In genomic region chr4:88814043-88814617, GRCh38 we compare ENCODE assay signal across 22 cellular contexts.
DNase-seq lines count a peak whose midpoint lies in the region; FAIRE-seq and TF ChIP-seq lines count a peak whose summit lies in the region.
"Had no signal": no experiment of that assay in that cellular context is flagged by ENCODE, and none has a peak within 500 bp of the region (broad histone marks: within the 10 kb centered on the region; RNA-seq: fewer than 3 reads in every experiment).

No MANE protein-coding gene starts in this region.

- H3K27me3 Mint-ChIP-seq in activated CD4-positive, alpha-beta T cell treated with anti-CD3 and anti-CD28 coated beads, Interleukin-2, amount 10 ng/mL, durations not matched to agents 24 days and 14 days, result peaks cover 10% of the 10 kb centered on the region
- peaks cover 16% of the 10 kb centered on the region for H3K27me3 Mint-ChIP-seq in activated CD4-positive, alpha-beta T cell treated with anti-CD3 and anti-CD28 coated beads, Interleukin-2, amount 10 ng/mL, durations not matched to agents 7 days and 5 days
- no peaks in the 10 kb centered on the region for H3K27me3 Mint-ChIP-seq in type B pancreatic cell
- H3K27me3 Mint-ChIP-seq: activated naive CD8-positive, alpha-beta T cell treated with anti-CD3 and anti-CD28 coated beads, Interleukin-2, amount 50 U/mL, for 24 hours; natural killer cell treated with Interleukin-12 subunit alpha and Interleukin-12 subunit beta and Interleukin-15 and Interleukin-18, amount 100 ng/mL, for 72 hours had no signal

- H3K9me3 Mint-ChIP-seq in activated CD4-positive, alpha-beta T cell treated with anti-CD3 and anti-CD28 coated beads, Interleukin-2, amount 10 ng/mL, durations not matched to agents 24 days and 14 days, result no peaks in the 10 kb centered on the region
- no peaks in the 10 kb centered on the region for H3K9me3 Mint-ChIP-seq in activated CD4-positive, alpha-beta T cell treated with anti-CD3 and anti-CD28 coated beads, Interleukin-2, amount 10 ng/mL, durations not matched to agents 7 days and 5 days
- no peaks in the 10 kb centered on the region for H3K9me3 Mint-ChIP-seq in type B pancreatic cell
- H3K9me3 Mint-ChIP-seq: activated B cell treated with CpG ODN at 0.5 μM for 24 hours; activated naive CD8-positive, alpha-beta T cell treated with anti-CD3 and anti-CD28 coated beads, Interleukin-2, amount 50 U/mL, for 24 hours; natural killer cell treated with Interleukin-12 subunit alpha and Interleukin-12 subunit beta and Interleukin-15 and Interleukin-18, amount 100 ng/mL, for 72 hours; stimulated activated effector memory CD8-positive, alpha-beta T cell treated with anti-CD3 and anti-CD28 coated beads, Interleukin-12 subunit alpha, Interleukin-12 subunit beta, amount 100 ng/mL, for 72 hours had no signal

- H3K9ac ChIP-seq in kidney (ENCODE audit: low read length in 2 of 2), result no peak overlapping the region

- H3K36me3 ChIP-seq in OCI-LY7 (ENCODE audit: insufficient read depth, low read length), result no peaks in the 10 kb centered on the region
- no peaks in the 10 kb centered on the region for H3K36me3 ChIP-seq in kidney (ENCODE audit: control insufficient read depth in 1 of 2, insufficient read depth in 2 of 2, low read length in 2 of 2)
- H3K36me3 ChIP-seq: breast epithelium, esophagus muscularis mucosa, tibial nerve had no signal

- H3K27ac ChIP-seq in OCI-LY7 (ENCODE audit: low read depth, low read length, poor library complexity, severe bottlenecking) (no peak overlapping the region), kidney (ENCODE audit: low read depth in 2 of 2, low read length in 2 of 2) (no peak overlapping the region)
- H3K27ac ChIP-seq: breast epithelium, C4-2B, dorsolateral prefrontal cortex, esophagus muscularis mucosa, HL-60, psoas muscle, tibial nerve had no signal

- BruUV-seq in OCI-LY7 (replicated peaks; lab: Mats Ljungman, UMichigan), result no TSS peak

- CTCF ChIA-PET in activated CD4-positive, alpha-beta T cell treated with anti-CD3 and anti-CD28 coated beads, Interleukin-2, amount 10 ng/mL, durations not matched to agents 7 days and 5 days (lab: Charles Lee), result no interaction called here
- CTCF ChIA-PET in OCI-LY7 (lab: Charles Lee; ENCODE audit: unreplicated experiment), result no interaction called here

- no peaks in the 10 kb centered on the region for H3K9me2 ChIP-seq in OCI-LY7 (ENCODE audit: insufficient read depth, low read length)

- H3K4me3 ChIP-seq in OCI-LY7 (ENCODE audit: low read depth, low read length, poor library complexity, severe bottlenecking), result no peak overlapping the region
- H3K4me3 ChIP-seq in kidney (ENCODE audit: low read length in 2 of 2), result no peak overlapping the region
- H3K4me3 ChIP-seq: breast epithelium, dorsolateral prefrontal cortex, esophagus muscularis mucosa, psoas muscle, tibial nerve had no signal

- no peak overlapping the region for H3K4me2 ChIP-seq in OCI-LY7 (ENCODE audit: low read length)

- peak; percentile 43 for DNase-seq in activated CD4-positive, alpha-beta T cell treated with anti-CD3 and anti-CD28 coated beads, Interleukin-2, amount 10 ng/mL, durations not matched to agents 24 days and 14 days
- DNase-seq in activated CD4-positive, alpha-beta T cell treated with anti-CD3 and anti-CD28 coated beads, Interleukin-2, amount 10 ng/mL, durations not matched to agents 7 days and 5 days, result no peak
- no peak for DNase-seq in OCI-LY7 (ENCODE audit: low spot score)
- DNase-seq in kidney, result no peak
- DNase-seq in type B pancreatic cell (ENCODE audit: extremely low spot score, unreplicated experiment), result no peak
- DNase-seq in T-helper 9 cell, result no peak
- no peak for DNase-seq in T-helper 1 cell
- DNase-seq in stimulated activated CD8-positive, alpha-beta memory T cell treated with anti-CD3 and anti-CD28 coated beads, Interleukin-4, amount 100 ng/mL, for 48 hours, result no peak
- DNase-seq: activated B cell treated with CpG ODN at 0.5 μM for 24 hours; activated naive CD8-positive, alpha-beta T cell treated with anti-CD3 and anti-CD28 coated beads, Interleukin-2, amount 50 U/mL, for 24 hours; dorsolateral prefrontal cortex; mesenchymal stem cell; NCI-H1105 treated with DMSO at 0.1 percent for 48 hours; NCI-H226; psoas muscle had no signal

- peaks cover 17% of the 10 kb centered on the region for H3K36me3 Mint-ChIP-seq in activated CD4-positive, alpha-beta T cell treated with anti-CD3 and anti-CD28 coated beads, Interleukin-2, amount 10 ng/mL, durations not matched to agents 24 days and 14 days (ENCODE audit: low read depth)
- no peaks in the 10 kb centered on the region for H3K36me3 Mint-ChIP-seq in activated CD4-positive, alpha-beta T cell treated with anti-CD3 and anti-CD28 coated beads, Interleukin-2, amount 10 ng/mL, durations not matched to agents 7 days and 5 days (ENCODE audit: low read depth)
- peaks cover 4% of the 10 kb centered on the region for H3K36me3 Mint-ChIP-seq in type B pancreatic cell
- H3K36me3 Mint-ChIP-seq: natural killer cell treated with Interleukin-12 subunit alpha and Interleukin-12 subunit beta and Interleukin-15 and Interleukin-18, amount 100 ng/mL, for 72 hours; stimulated activated effector memory CD8-positive, alpha-beta T cell treated with anti-CD3 and anti-CD28 coated beads, Interleukin-12 subunit alpha, Interleukin-12 subunit beta, amount 100 ng/mL, for 72 hours had no signal

- H3K4me1 ChIP-seq in OCI-LY7 (ENCODE audit: insufficient read depth, low read length, poor library complexity, severe bottlenecking) (no peaks in the 10 kb centered on the region), kidney (ENCODE audit: control insufficient read depth in 1 of 2, insufficient read depth in 1 of 2, low read depth in 1 of 2, low read length in 2 of 2) (peaks cover 0 to 5% of the 10 kb centered on the region in 2 donors)

- H4K20me1 ChIP-seq in OCI-LY7 (ENCODE audit: insufficient read depth, low read length), result no peaks in the 10 kb centered on the region

- POLR2A ChIA-PET in activated CD4-positive, alpha-beta T cell treated with anti-CD3 and anti-CD28 coated beads, Interleukin-2, amount 10 ng/mL, durations not matched to agents 7 days and 5 days (lab: Charles Lee), result no interaction called here
- POLR2A ChIA-PET in OCI-LY7 (lab: Charles Lee), result no interaction called here

- no peaks in the 10 kb centered on the region for H3K79me2 ChIP-seq in OCI-LY7 (ENCODE audit: insufficient read depth, low read depth, low read length)

- intact Hi-C loops in activated CD4-positive, alpha-beta T cell treated with anti-CD3 and anti-CD28 coated beads, Interleukin-2, amount 10 ng/mL, durations not matched to agents 24 days and 14 days (cut with micrococcal nuclease), result no loop called here
- intact Hi-C loops in OCI-LY7 (cut with micrococcal nuclease; ENCODE audit: unreplicated experiment) (no loop called here), kidney (cut with DNase I) (no loop called here)

- H3K9me3 ChIP-seq in OCI-LY7 (ENCODE audit: low read length), result no peaks in the 10 kb centered on the region
- no peaks in the 10 kb centered on the region for H3K9me3 ChIP-seq in kidney (ENCODE audit: control insufficient read depth in 1 of 2, low read length in 2 of 2)
- H3K9me3 ChIP-seq: breast epithelium, esophagus muscularis mucosa, psoas muscle, tibial nerve had no signal

- H3K4me3 Mint-ChIP-seq in activated CD4-positive, alpha-beta T cell treated with anti-CD3 and anti-CD28 coated beads, Interleukin-2, amount 10 ng/mL, durations not matched to agents 24 days and 14 days, result no peak overlapping the region
- H3K4me3 Mint-ChIP-seq in activated CD4-positive, alpha-beta T cell treated with anti-CD3 and anti-CD28 coated beads, Interleukin-2, amount 10 ng/mL, durations not matched to agents 7 days and 5 days, result no peak overlapping the region
- H3K4me3 Mint-ChIP-seq in type B pancreatic cell, result peak overlapping the region; percentile 1
- H3K4me3 Mint-ChIP-seq: activated B cell treated with CpG ODN at 0.5 μM for 24 hours; activated naive CD8-positive, alpha-beta T cell treated with anti-CD3 and anti-CD28 coated beads, Interleukin-2, amount 50 U/mL, for 24 hours; natural killer cell treated with Interleukin-12 subunit alpha and Interleukin-12 subunit beta and Interleukin-15 and Interleukin-18, amount 100 ng/mL, for 72 hours; stimulated activated effector memory CD8-positive, alpha-beta T cell treated with anti-CD3 and anti-CD28 coated beads, Interleukin-12 subunit alpha, Interleukin-12 subunit beta, amount 100 ng/mL, for 72 hours had no signal

- FAIRE-seq in kidney (lab: Jason Lieb, UNC), result no peak

- H2AFZ ChIP-seq in OCI-LY7 (ENCODE audit: low read length), result no peak overlapping the region

- peaks cover 23% of the 10 kb centered on the region for H3K4me1 Mint-ChIP-seq in activated CD4-positive, alpha-beta T cell treated with anti-CD3 and anti-CD28 coated beads, Interleukin-2, amount 10 ng/mL, durations not matched to agents 24 days and 14 days
- H3K4me1 Mint-ChIP-seq in activated CD4-positive, alpha-beta T cell treated with anti-CD3 and anti-CD28 coated beads, Interleukin-2, amount 10 ng/mL, durations not matched to agents 7 days and 5 days, result peaks cover 15% of the 10 kb centered on the region
- peaks cover 35% of the 10 kb centered on the region for H3K4me1 Mint-ChIP-seq in type B pancreatic cell (ENCODE audit: unreplicated experiment)
- H3K4me1 Mint-ChIP-seq: activated B cell treated with CpG ODN at 0.5 μM for 24 hours; activated naive CD8-positive, alpha-beta T cell treated with anti-CD3 and anti-CD28 coated beads, Interleukin-2, amount 50 U/mL, for 24 hours; stimulated activated effector memory CD8-positive, alpha-beta T cell treated with anti-CD3 and anti-CD28 coated beads, Interleukin-12 subunit alpha, Interleukin-12 subunit beta, amount 100 ng/mL, for 72 hours had no signal

- peak; percentile 39; the same call in 1 of the 2 replicates for TF ChIP-seq CTCF in OCI-LY7 (conservative IDR thresholded peaks at IDR 0.05; ENCODE audit: low read length)
- peak; percentile 25 for TF ChIP-seq CTCF in kidney (IDR thresholded peaks at IDR 0.05; ENCODE audit: borderline replicate concordance, extremely low read depth, insufficient read depth)
- no peak for TF ChIP-seq CTCF in type B pancreatic cell (conservative IDR thresholded peaks at IDR 0.05)

- H3K27ac Mint-ChIP-seq in activated CD4-positive, alpha-beta T cell treated with anti-CD3 and anti-CD28 coated beads, Interleukin-2, amount 10 ng/mL, durations not matched to agents 24 days and 14 days, result no peak overlapping the region
- no peak overlapping the region for H3K27ac Mint-ChIP-seq in activated CD4-positive, alpha-beta T cell treated with anti-CD3 and anti-CD28 coated beads, Interleukin-2, amount 10 ng/mL, durations not matched to agents 7 days and 5 days
- no peak overlapping the region for H3K27ac Mint-ChIP-seq in type B pancreatic cell
- H3K27ac Mint-ChIP-seq: activated B cell treated with CpG ODN at 0.5 μM for 24 hours; activated naive CD8-positive, alpha-beta T cell treated with anti-CD3 and anti-CD28 coated beads, Interleukin-2, amount 50 U/mL, for 24 hours; natural killer cell treated with Interleukin-12 subunit alpha and Interleukin-12 subunit beta and Interleukin-15 and Interleukin-18, amount 100 ng/mL, for 72 hours; stimulated activated effector memory CD8-positive, alpha-beta T cell treated with anti-CD3 and anti-CD28 coated beads, Interleukin-12 subunit alpha, Interleukin-12 subunit beta, amount 100 ng/mL, for 72 hours had no signal
